8 cellular contexts compared by ENCODE assay signal in genomic region chr6:37516076-37516919, GRCh38. TPM values are rescaled to one million over a fixed set of nuclear protein-coding genes. Genes with fewer than 3 reads are reported as not detected.
DNase-seq lines count a peak whose midpoint lies in the region; ATAC-seq and TF ChIP-seq lines count a peak whose summit lies in the region.

No MANE protein-coding gene starts in this region.

- H3K36me3 Mint-ChIP-seq in activated B cell treated with CpG ODN at 0.5 μM for 24 hours (ENCODE audit: low read depth) = no peaks in the 10 kb centered on the region
- H3K36me3 Mint-ChIP-seq in natural killer cell treated with Interleukin-12 subunit alpha and Interleukin-12 subunit beta and Interleukin-15 and Interleukin-18, amount 100 ng/mL, for 72 hours = no peaks in the 10 kb centered on the region

- peak; percentile 73 for DNase-seq in COLO829 (ENCODE audit: low spot score)
- peak; percentile 93 for DNase-seq in NCI-H146 treated with DMSO at 0.1 percent for 48 hours (lab: John Stamatoyannopoulos, UW; ENCODE audit: unreplicated experiment)
- no peak for DNase-seq in activated B cell treated with CpG ODN at 0.5 μM for 24 hours
- DNase-seq in breast epithelium (ENCODE audit: low spot score in 2 of 2) = peak; percentile 74 to 83
- peak; percentile 83 for DNase-seq in natural killer cell treated with Interleukin-12 subunit alpha and Interleukin-12 subunit beta and Interleukin-15 and Interleukin-18, amount 100 ng/mL, for 72 hours (ENCODE audit: low spot score)
- peak; percentile 68 for DNase-seq in superior temporal gyrus (ENCODE audit: extremely low spot score)

- CTCF ChIA-PET in activated B cell treated with CpG ODN at 0.5 μM for 24 hours (lab: Charles Lee) = interaction anchor here (1.0 to 1.1 kb wide), 2 partner anchors 11 to 19 kb away, joined by 3 read pairs; no protein-coding TSS in a partner anchor

- intact Hi-C loops in activated B cell treated with CpG ODN at 0.5 μM for 24 hours (cut with micrococcal nuclease) = loop anchor here (1.0 kb wide), 1 partner anchor 14 kb away; no protein-coding TSS in a partner anchor
- intact Hi-C loops in breast epithelium (cut with DNase I; ENCODE audit: low total_unique reads) = no loop called here

- H3K4me1 Mint-ChIP-seq in activated B cell treated with CpG ODN at 0.5 μM for 24 hours = peaks cover 22% of the 10 kb centered on the region
- H3K4me1 Mint-ChIP-seq in natural killer cell treated with Interleukin-12 subunit alpha and Interleukin-12 subunit beta and Interleukin-15 and Interleukin-18, amount 100 ng/mL, for 72 hours (ENCODE audit: low read depth in 2 of 2) = peaks cover 57 to 62% of the 10 kb centered on the region in 2 donors

- H3K27ac ChIP-seq in breast epithelium = peak overlapping the region; percentile 46 to 83

- TF ChIP-seq CTCF in activated B cell treated with CpG ODN at 0.5 μM for 24 hours (IDR thresholded peaks at IDR 0.05) (no peak), breast epithelium (IDR thresholded peaks at IDR 0.05) (no peak)

- peak overlapping the region; percentile 46 for H3K27ac Mint-ChIP-seq in activated B cell treated with CpG ODN at 0.5 μM for 24 hours
- peak overlapping the region; percentile 81 to 82 for H3K27ac Mint-ChIP-seq in natural killer cell treated with Interleukin-12 subunit alpha and Interleukin-12 subunit beta and Interleukin-15 and Interleukin-18, amount 100 ng/mL, for 72 hours

- H3K4me3 ChIP-seq in breast epithelium = no peak overlapping the region

- H3K9me3 Mint-ChIP-seq in activated B cell treated with CpG ODN at 0.5 μM for 24 hours = no peaks in the 10 kb centered on the region
- no peaks in the 10 kb centered on the region for H3K9me3 Mint-ChIP-seq in natural killer cell treated with Interleukin-12 subunit alpha and Interleukin-12 subunit beta and Interleukin-15 and Interleukin-18, amount 100 ng/mL, for 72 hours

- peaks cover 9 to 21% of the 10 kb centered on the region in 2 donors for H3K4me1 ChIP-seq in breast epithelium

- peaks cover 2% of the 10 kb centered on the region for H3K27me3 Mint-ChIP-seq in activated B cell treated with CpG ODN at 0.5 μM for 24 hours
- H3K27me3 Mint-ChIP-seq in natural killer cell treated with Interleukin-12 subunit alpha and Interleukin-12 subunit beta and Interleukin-15 and Interleukin-18, amount 100 ng/mL, for 72 hours = peaks cover 0 to 8% of the 10 kb centered on the region in 2 donors

- ATAC-seq in GM21717 (IDR thresholded peaks at IDR 0.05; ENCODE audit: unreplicated experiment) = peak; percentile 70
- ATAC-seq in activated B cell treated with CpG ODN at 0.5 μM for 24 hours (ENCODE audit: low read depth) = peak; percentile 86
- ATAC-seq in natural killer cell treated with Interleukin-12 subunit alpha and Interleukin-12 subunit beta and Interleukin-15 and Interleukin-18, amount 100 ng/mL, for 72 hours = peak; percentile 77 to 81
- no peak for ATAC-seq in HG02840 (IDR thresholded peaks at IDR 0.05; ENCODE audit: low FRiP score, unreplicated experiment)

- peaks cover 0 to 19% of the 10 kb centered on the region in 2 donors for H3K27me3 ChIP-seq in breast epithelium

- H3K4me3 Mint-ChIP-seq in activated B cell treated with CpG ODN at 0.5 μM for 24 hours = no peak overlapping the region
- H3K4me3 Mint-ChIP-seq in natural killer cell treated with Interleukin-12 subunit alpha and Interleukin-12 subunit beta and Interleukin-15 and Interleukin-18, amount 100 ng/mL, for 72 hours = peak overlapping the region; percentile 68

- peaks cover 0 to 4% of the 10 kb centered on the region in 2 donors for H3K9me3 ChIP-seq in breast epithelium

- no peaks in the 10 kb centered on the region for H3K36me3 ChIP-seq in breast epithelium

- no peak for TF ChIP-seq POLR2A in breast epithelium (IDR thresholded peaks at IDR 0.05)

- POLR2A ChIA-PET in activated B cell treated with CpG ODN at 0.5 μM for 24 hours (lab: Charles Lee) = interaction anchor here (1.0 to 1.1 kb wide), 2 partner anchors 9 to 14 kb away, joined by 3 to 4 read pairs; no protein-coding TSS in a partner anchor

RNA-seq across cellular contexts. Expression of gene CCDC167, which starts 16.6 kb away (rescaled TPM):
- total RNA-seq in activated B cell treated with CpG ODN at 0.5 μM for 24 hours = 18.4 and 25.9 TPM in 2 replicates
- total RNA-seq in breast epithelium = 10 to 100 TPM; 14.1 to 39.3 (median 14.8) TPM
- total RNA-seq in natural killer cell treated with Interleukin-12 subunit alpha and Interleukin-12 subunit beta and Interleukin-15 and Interleukin-18, amount 100 ng/mL, for 72 hours = 10 to 100 TPM; 46.0 to 54.8 TPM
